In the genomic region with DNA sequence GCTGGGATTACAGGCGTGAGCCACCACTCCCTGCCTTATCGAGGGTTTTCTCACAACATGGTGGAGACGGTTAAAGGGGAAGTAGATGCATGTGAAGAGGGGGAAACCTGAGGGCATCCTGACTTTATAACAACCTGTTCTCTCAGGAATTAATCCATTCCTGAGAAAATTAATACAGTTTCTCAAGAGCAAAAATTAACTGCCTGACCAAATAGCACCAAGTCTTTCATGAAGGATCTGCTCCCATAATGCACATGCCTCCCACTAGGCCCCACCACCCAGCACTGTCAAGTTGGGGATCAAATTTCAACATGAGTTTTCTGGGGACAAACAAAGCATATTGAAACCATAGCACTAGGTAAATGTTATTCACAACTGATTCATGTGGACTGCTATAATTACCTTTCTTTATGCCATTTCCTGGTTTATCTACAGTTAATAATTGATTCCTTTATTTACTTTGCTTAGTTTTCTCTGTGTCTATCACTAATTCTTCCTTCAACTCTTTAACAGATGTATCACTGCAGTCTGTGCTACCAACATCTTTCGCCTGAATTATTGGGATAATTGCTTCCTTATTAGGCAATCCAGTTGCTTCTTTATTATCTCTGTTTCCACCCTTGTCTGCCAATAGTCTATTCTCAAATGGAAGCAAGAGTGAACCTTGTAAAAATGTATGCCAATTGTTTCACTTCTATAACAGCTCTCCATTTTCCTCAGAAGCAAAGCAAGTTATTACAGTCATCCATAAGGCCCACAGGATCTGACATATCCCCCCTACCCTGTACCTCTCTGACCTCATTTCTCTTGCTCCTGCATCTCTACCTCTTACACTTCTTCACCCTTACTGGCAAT, we compare ENCODE assay signal across 1 cellular context.
TF ChIP-seq lines count a peak whose summit lies in the region.

No MANE protein-coding gene starts in this region.

TF ChIP-seq in HepG2, 621 proteins besides CTCF, POLR2A, EP300 and RAD21 (continued from another document):
- TF ChIP-seq, protein P1, sequence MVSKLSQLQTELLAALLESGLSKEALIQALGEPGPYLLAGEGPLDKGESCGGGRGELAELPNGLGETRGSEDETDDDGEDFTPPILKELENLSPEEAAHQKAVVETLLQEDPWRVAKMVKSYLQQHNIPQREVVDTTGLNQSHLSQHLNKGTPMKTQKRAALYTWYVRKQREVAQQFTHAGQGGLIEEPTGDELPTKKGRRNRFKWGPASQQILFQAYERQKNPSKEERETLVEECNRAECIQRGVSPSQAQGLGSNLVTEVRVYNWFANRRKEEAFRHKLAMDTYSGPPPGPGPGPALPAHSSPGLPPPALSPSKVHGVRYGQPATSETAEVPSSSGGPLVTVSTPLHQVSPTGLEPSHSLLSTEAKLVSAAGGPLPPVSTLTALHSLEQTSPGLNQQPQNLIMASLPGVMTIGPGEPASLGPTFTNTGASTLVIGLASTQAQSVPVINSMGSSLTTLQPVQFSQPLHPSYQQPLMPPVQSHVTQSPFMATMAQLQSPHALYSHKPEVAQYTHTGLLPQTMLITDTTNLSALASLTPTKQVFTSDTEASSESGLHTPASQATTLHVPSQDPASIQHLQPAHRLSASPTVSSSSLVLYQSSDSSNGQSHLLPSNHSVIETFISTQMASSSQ (IDR thresholded peaks at IDR 0.05; ENCODE audit: low read depth), result peak; percentile 68
- TF ChIP-seq, protein P1 (CRISPR knock-in tag; IDR thresholded peaks at IDR 0.05; ENCODE audit: borderline replicate concordance), result no peak
- TF ChIP-seq, protein P2, sequence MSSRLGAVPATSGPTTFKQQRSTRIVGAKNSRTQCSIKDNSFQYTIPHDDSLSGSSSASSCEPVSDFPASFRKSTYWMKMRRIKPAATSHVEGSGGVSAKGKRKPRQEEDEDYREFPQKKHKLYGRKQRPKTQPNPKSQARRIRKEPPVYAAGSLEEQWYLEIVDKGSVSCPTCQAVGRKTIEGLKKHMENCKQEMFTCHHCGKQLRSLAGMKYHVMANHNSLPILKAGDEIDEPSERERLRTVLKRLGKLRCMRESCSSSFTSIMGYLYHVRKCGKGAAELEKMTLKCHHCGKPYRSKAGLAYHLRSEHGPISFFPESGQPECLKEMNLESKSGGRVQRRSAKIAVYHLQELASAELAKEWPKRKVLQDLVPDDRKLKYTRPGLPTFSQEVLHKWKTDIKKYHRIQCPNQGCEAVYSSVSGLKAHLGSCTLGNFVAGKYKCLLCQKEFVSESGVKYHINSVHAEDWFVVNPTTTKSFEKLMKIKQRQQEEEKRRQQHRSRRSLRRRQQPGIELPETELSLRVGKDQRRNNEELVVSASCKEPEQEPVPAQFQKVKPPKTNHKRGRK (CRISPR knock-in tag; IDR thresholded peaks at IDR 0.05), result no peak
- TF ChIP-seq MZF1 (CRISPR knock-in tag; IDR thresholded peaks at IDR 0.05; ENCODE audit: borderline replicate concordance), result no peak
- TF ChIP-seq HCFC1 (IDR thresholded peaks at IDR 0.05; ENCODE audit: low read depth, low read length), result no peak
- TF ChIP-seq SP2 (CRISPR knock-in tag; IDR thresholded peaks at IDR 0.05), result no peak
- no peak for TF ChIP-seq MAZ (IDR thresholded peaks at IDR 0.05; ENCODE audit: borderline replicate concordance, low read depth, low read length)
- no peak for TF ChIP-seq MAZ (CRISPR knock-in tag; IDR thresholded peaks at IDR 0.05; ENCODE audit: low read depth)
- no peak for TF ChIP-seq RAD51 (IDR thresholded peaks at IDR 0.05; ENCODE audit: borderline replicate concordance)
- TF ChIP-seq, protein P3, sequence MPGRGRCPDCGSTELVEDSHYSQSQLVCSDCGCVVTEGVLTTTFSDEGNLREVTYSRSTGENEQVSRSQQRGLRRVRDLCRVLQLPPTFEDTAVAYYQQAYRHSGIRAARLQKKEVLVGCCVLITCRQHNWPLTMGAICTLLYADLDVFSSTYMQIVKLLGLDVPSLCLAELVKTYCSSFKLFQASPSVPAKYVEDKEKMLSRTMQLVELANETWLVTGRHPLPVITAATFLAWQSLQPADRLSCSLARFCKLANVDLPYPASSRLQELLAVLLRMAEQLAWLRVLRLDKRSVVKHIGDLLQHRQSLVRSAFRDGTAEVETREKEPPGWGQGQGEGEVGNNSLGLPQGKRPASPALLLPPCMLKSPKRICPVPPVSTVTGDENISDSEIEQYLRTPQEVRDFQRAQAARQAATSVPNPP (CRISPR knock-in tag; IDR thresholded peaks at IDR 0.05), result no peak
- TF ChIP-seq, protein P4, sequence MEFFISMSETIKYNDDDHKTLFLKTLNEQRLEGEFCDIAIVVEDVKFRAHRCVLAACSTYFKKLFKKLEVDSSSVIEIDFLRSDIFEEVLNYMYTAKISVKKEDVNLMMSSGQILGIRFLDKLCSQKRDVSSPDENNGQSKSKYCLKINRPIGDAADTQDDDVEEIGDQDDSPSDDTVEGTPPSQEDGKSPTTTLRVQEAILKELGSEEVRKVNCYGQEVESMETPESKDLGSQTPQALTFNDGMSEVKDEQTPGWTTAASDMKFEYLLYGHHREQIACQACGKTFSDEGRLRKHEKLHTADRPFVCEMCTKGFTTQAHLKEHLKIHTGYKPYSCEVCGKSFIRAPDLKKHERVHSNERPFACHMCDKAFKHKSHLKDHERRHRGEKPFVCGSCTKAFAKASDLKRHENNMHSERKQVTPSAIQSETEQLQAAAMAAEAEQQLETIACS (CRISPR knock-in tag; IDR thresholded peaks at IDR 0.05), result no peak
- TF ChIP-seq REXO4 (CRISPR knock-in tag; IDR thresholded peaks at IDR 0.05; ENCODE audit: borderline replicate concordance), result no peak
- TF ChIP-seq ARNT (IDR thresholded peaks at IDR 0.05), result no peak
- TF ChIP-seq ZNF547 (CRISPR knock-in tag; IDR thresholded peaks at IDR 0.05), result no peak
- TF ChIP-seq, protein P5, sequence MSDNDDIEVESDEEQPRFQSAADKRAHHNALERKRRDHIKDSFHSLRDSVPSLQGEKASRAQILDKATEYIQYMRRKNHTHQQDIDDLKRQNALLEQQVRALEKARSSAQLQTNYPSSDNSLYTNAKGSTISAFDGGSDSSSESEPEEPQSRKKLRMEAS (IDR thresholded peaks at IDR 0.05), result peak; percentile 40; the same call in 1 of the 2 replicates
- no peak for TF ChIP-seq ZNF383 (CRISPR knock-in tag; IDR thresholded peaks at IDR 0.05; ENCODE audit: borderline replicate concordance)
- TF ChIP-seq SRY (CRISPR knock-in tag; IDR thresholded peaks at IDR 0.05), result no peak
- no peak for TF ChIP-seq JUND (CRISPR knock-in tag; IDR thresholded peaks at IDR 0.05)
- no peak for TF ChIP-seq HNRNPUL1 (IDR thresholded peaks at IDR 0.05; ENCODE audit: low read depth, low read length)
- no peak for TF ChIP-seq ZNF282 (IDR thresholded peaks at IDR 0.05; ENCODE audit: partially characterized antibody)
- TF ChIP-seq SRSF9 (IDR thresholded peaks at IDR 0.05; ENCODE audit: borderline replicate concordance, insufficient read depth, low read depth, low read length, poor library complexity, severe bottlenecking), result no peak
- no peak for TF ChIP-seq DNMT1 (CRISPR knock-in tag; IDR thresholded peaks at IDR 0.05)
- TF ChIP-seq, protein P6, sequence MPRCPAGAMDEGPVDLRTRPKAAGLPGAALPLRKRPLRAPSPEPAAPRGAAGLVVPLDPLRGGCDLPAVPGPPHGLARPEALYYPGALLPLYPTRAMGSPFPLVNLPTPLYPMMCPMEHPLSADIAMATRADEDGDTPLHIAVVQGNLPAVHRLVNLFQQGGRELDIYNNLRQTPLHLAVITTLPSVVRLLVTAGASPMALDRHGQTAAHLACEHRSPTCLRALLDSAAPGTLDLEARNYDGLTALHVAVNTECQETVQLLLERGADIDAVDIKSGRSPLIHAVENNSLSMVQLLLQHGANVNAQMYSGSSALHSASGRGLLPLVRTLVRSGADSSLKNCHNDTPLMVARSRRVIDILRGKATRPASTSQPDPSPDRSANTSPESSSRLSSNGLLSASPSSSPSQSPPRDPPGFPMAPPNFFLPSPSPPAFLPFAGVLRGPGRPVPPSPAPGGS (CRISPR knock-in tag; IDR thresholded peaks at IDR 0.05), result no peak
- TF ChIP-seq NCOA2 (CRISPR knock-in tag; IDR thresholded peaks at IDR 0.05), result 0 out of 2 replicates have a peak, but pooled peaks have one; percentile 21
- TF ChIP-seq FOXA3 (CRISPR knock-in tag; IDR thresholded peaks at IDR 0.05), result peak; percentile 49; the same call in 1 of the 2 replicates
